Comparison of ENCODE assay signal across 1 cellular context in the genomic region with DNA sequence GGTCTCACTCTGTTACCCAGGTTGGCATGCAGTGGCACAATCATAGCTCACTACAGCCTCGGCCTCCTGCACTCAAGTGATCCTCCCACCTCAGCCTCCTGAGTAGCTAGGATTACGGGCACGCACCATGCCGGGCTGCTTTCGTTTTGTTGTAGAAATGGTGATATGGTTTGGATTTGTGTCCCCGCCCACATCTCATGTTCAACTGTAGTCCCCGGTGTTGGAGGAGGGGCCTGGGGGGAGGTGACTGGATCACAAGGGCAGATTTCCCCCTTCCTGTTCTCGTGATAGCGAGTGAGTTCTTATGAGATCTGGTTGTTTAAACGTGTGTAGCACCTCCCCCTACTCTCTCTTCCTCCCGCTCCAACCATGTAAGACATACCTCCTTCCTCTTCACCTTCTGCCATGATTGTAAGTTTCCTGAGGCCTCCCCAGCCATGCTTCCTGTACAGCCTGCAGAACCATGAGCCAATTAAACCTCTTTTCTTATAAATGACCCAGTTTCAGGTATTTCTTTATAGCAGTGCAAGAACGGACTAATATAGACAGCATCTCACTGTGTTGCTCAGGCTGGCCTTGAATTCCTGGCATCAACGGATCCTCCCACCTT.
A peak's percentile ranks its signal among the peaks of the same experiment; 100 is the strongest.
TF ChIP-seq lines count a peak whose summit lies in the region.

No MANE protein-coding gene starts in this region.

TF ChIP-seq in K562, 482 proteins besides CTCF, POLR2A, EP300 and RAD21 (continued from another document and continues in another):
- TF ChIP-seq, protein P1, sequence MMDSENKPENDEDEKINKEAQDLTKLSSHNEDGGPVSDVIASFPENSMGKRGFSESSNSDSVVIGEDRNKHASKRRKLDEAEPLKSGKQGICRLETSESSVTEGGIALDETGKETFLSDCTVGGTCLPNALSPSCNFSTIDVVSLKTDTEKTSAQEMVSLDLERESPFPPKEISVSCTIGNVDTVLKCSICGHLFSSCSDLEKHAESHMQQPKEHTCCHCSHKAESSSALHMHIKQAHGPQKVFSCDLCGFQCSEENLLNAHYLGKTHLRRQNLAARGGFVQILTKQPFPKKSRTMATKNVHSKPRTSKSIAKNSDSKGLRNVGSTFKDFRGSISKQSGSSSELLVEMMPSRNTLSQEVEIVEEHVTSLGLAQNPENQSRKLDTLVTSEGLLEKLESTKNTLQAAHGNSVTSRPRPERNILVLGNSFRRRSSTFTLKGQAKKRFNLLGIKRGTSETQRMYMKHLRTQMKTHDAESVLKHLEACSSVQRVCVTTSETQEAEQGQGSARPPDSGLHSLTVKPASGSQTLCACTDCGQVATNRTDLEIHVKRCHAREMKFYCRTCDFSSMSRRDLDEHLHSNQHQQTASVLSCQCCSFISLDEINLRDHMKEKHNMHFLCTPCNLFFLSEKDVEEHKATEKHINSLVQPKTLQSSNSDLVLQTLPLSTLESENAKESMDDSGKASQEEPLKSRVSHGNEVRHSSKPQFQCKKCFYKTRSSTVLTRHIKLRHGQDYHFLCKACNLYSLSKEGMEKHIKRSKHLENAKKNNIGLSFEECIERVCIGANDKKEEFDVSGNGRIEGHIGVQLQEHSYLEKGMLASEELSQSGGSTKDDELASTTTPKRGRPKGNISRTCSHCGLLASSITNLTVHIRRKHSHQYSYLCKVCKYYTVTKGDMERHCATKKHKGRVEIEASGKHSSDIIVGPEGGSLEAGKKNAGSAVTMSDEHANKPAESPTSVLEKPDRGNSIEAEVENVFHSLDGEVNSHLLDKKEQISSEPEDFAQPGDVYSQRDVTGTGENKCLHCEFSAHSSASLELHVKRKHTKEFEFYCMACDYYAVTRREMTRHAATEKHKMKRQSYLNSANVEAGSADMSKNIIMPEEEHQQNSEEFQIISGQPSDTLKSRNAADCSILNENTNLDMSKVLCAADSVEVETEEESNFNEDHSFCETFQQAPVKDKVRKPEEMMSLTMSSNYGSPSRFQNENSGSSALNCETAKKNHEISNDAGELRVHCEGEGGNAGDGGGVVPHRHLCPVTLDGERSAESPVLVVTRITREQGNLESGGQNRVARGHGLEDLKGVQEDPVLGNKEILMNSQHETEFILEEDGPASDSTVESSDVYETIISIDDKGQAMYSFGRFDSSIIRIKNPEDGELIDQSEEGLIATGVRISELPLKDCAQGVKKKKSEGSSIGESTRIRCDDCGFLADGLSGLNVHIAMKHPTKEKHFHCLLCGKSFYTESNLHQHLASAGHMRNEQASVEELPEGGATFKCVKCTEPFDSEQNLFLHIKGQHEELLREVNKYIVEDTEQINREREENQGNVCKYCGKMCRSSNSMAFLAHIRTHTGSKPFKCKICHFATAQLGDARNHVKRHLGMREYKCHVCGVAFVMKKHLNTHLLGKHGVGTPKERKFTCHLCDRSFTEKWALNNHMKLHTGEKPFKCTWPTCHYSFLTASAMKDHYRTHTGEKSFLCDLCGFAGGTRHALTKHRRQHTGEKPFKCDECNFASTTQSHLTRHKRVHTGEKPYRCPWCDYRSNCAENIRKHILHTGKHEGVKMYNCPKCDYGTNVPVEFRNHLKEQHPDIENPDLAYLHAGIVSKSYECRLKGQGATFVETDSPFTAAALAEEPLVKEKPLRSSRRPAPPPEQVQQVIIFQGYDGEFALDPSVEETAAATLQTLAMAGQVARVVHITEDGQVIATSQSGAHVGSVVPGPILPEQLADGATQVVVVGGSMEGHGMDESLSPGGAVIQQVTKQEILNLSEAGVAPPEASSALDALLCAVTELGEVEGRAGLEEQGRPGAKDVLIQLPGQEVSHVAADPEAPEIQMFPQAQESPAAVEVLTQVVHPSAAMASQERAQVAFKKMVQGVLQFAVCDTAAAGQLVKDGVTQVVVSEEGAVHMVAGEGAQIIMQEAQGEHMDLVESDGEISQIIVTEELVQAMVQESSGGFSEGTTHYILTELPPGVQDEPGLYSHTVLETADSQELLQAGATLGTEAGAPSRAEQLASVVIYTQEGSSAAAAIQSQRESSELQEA (IDR thresholded peaks at IDR 0.05; ENCODE audit: low read depth) = no peak
- TF ChIP-seq GATAD2A (IDR thresholded peaks at IDR 0.05) (no peak), SIN3B (IDR thresholded peaks at IDR 0.05; ENCODE audit: low read depth) (no peak), NFIC (IDR thresholded peaks at IDR 0.05) (no peak), HNRNPLL (IDR thresholded peaks at IDR 0.05; ENCODE audit: low read depth, low read length, poor library complexity, severe bottlenecking) (no peak), RCOR1 (IDR thresholded peaks at IDR 0.05; ENCODE audit: borderline replicate concordance in 1 of 2, low read depth in 2 of 2, low read length in 2 of 2) (0 out of 4 replicates have a peak, but pooled peaks of 1 of the 2 experiments have one; percentile 11), ETV1 (tag; conservative IDR thresholded peaks at IDR 0.05; ENCODE audit: low read depth) (peak; percentile 59), CBX1 (IDR thresholded peaks at IDR 0.05; ENCODE audit: low read depth) (no peak), HEY1 (CRISPR knock-in tag; IDR thresholded peaks at IDR 0.05; ENCODE audit: borderline replicate concordance) (no peak), TCF7L2 (IDR thresholded peaks at IDR 0.05; ENCODE audit: low read depth, low read length) (no peak), PTTG1 (tag; IDR thresholded peaks at IDR 0.05; ENCODE audit: low read depth) (no peak), ETS2 (tag; IDR thresholded peaks at IDR 0.05; ENCODE audit: borderline replicate concordance, poor library complexity, severe bottlenecking) (no peak), ZNF212 (CRISPR knock-in tag; IDR thresholded peaks at IDR 0.05) (no peak), GTF2F1 (IDR thresholded peaks at IDR 0.05; ENCODE audit: low read depth, low read length) (no peak), GTF2E2 (tag; IDR thresholded peaks at IDR 0.05) (no peak), GATAD2B (IDR thresholded peaks at IDR 0.05; ENCODE audit: borderline replicate concordance) (no peak), ZFP1 (CRISPR knock-in tag; IDR thresholded peaks at IDR 0.05) (no peak), FOXJ2 (tag; IDR thresholded peaks at IDR 0.05) (no peak), JUNB (CRISPR knock-in tag; conservative IDR thresholded peaks at IDR 0.05) (no peak), BMI1 (IDR thresholded peaks at IDR 0.05; ENCODE audit: low read length) (no peak), PHF8 (IDR thresholded peaks at IDR 0.05; ENCODE audit: borderline replicate concordance, low read length) (peak; percentile 40; the same call in 1 of the 2 replicates), RBFOX2 (IDR thresholded peaks at IDR 0.05; ENCODE audit: low read depth, low read length) (peak; percentile 69), WHSC1 (IDR thresholded peaks at IDR 0.05; ENCODE audit: low read length) (no peak), EZH2 (IDR thresholded peaks at IDR 0.05; ENCODE audit: borderline replicate concordance, low read depth, low read length) (no peak), KAT7 (CRISPR knock-in tag; IDR thresholded peaks at IDR 0.05; ENCODE audit: borderline replicate concordance) (no peak)
- TF ChIP-seq, protein P2, sequence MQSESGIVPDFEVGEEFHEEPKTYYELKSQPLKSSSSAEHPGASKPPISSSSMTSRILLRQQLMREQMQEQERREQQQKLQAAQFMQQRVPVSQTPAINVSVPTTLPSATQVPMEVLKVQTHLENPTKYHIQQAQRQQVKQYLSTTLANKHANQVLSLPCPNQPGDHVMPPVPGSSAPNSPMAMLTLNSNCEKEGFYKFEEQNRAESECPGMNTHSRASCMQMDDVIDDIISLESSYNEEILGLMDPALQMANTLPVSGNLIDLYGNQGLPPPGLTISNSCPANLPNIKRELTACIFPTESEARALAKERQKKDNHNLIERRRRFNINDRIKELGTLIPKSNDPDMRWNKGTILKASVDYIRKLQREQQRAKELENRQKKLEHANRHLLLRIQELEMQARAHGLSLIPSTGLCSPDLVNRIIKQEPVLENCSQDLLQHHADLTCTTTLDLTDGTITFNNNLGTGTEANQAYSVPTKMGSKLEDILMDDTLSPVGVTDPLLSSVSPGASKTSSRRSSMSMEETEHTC (IDR thresholded peaks at IDR 0.05) = peak; percentile 70
- TF ChIP-seq, protein P3, sequence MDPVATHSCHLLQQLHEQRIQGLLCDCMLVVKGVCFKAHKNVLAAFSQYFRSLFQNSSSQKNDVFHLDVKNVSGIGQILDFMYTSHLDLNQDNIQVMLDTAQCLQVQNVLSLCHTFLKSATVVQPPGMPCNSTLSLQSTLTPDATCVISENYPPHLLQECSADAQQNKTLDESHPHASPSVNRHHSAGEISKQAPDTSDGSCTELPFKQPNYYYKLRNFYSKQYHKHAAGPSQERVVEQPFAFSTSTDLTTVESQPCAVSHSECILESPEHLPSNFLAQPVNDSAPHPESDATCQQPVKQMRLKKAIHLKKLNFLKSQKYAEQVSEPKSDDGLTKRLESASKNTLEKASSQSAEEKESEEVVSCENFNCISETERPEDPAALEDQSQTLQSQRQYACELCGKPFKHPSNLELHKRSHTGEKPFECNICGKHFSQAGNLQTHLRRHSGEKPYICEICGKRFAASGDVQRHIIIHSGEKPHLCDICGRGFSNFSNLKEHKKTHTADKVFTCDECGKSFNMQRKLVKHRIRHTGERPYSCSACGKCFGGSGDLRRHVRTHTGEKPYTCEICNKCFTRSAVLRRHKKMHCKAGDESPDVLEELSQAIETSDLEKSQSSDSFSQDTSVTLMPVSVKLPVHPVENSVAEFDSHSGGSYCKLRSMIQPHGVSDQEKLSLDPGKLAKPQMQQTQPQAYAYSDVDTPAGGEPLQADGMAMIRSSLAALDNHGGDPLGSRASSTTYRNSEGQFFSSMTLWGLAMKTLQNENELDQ (CRISPR knock-in tag; IDR thresholded peaks at IDR 0.05; ENCODE audit: borderline replicate concordance) = no peak
- TF ChIP-seq, protein P4, sequence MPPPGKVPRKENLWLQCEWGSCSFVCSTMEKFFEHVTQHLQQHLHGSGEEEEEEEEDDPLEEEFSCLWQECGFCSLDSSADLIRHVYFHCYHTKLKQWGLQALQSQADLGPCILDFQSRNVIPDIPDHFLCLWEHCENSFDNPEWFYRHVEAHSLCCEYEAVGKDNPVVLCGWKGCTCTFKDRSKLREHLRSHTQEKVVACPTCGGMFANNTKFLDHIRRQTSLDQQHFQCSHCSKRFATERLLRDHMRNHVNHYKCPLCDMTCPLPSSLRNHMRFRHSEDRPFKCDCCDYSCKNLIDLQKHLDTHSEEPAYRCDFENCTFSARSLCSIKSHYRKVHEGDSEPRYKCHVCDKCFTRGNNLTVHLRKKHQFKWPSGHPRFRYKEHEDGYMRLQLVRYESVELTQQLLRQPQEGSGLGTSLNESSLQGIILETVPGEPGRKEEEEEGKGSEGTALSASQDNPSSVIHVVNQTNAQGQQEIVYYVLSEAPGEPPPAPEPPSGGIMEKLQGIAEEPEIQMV (tag; conservative IDR thresholded peaks at IDR 0.05; ENCODE audit: low read depth) = no peak
- TF ChIP-seq, protein P5, sequence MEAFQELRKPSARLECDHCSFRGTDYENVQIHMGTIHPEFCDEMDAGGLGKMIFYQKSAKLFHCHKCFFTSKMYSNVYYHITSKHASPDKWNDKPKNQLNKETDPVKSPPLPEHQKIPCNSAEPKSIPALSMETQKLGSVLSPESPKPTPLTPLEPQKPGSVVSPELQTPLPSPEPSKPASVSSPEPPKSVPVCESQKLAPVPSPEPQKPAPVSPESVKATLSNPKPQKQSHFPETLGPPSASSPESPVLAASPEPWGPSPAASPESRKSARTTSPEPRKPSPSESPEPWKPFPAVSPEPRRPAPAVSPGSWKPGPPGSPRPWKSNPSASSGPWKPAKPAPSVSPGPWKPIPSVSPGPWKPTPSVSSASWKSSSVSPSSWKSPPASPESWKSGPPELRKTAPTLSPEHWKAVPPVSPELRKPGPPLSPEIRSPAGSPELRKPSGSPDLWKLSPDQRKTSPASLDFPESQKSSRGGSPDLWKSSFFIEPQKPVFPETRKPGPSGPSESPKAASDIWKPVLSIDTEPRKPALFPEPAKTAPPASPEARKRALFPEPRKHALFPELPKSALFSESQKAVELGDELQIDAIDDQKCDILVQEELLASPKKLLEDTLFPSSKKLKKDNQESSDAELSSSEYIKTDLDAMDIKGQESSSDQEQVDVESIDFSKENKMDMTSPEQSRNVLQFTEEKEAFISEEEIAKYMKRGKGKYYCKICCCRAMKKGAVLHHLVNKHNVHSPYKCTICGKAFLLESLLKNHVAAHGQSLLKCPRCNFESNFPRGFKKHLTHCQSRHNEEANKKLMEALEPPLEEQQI (IDR thresholded peaks at IDR 0.05) = no peak
- TF ChIP-seq, protein P6, sequence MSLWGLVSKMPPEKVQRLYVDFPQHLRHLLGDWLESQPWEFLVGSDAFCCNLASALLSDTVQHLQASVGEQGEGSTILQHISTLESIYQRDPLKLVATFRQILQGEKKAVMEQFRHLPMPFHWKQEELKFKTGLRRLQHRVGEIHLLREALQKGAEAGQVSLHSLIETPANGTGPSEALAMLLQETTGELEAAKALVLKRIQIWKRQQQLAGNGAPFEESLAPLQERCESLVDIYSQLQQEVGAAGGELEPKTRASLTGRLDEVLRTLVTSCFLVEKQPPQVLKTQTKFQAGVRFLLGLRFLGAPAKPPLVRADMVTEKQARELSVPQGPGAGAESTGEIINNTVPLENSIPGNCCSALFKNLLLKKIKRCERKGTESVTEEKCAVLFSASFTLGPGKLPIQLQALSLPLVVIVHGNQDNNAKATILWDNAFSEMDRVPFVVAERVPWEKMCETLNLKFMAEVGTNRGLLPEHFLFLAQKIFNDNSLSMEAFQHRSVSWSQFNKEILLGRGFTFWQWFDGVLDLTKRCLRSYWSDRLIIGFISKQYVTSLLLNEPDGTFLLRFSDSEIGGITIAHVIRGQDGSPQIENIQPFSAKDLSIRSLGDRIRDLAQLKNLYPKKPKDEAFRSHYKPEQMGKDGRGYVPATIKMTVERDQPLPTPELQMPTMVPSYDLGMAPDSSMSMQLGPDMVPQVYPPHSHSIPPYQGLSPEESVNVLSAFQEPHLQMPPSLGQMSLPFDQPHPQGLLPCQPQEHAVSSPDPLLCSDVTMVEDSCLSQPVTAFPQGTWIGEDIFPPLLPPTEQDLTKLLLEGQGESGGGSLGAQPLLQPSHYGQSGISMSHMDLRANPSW (CRISPR knock-in tag; IDR thresholded peaks at IDR 0.05) = no peak
- TF ChIP-seq, protein P7, sequence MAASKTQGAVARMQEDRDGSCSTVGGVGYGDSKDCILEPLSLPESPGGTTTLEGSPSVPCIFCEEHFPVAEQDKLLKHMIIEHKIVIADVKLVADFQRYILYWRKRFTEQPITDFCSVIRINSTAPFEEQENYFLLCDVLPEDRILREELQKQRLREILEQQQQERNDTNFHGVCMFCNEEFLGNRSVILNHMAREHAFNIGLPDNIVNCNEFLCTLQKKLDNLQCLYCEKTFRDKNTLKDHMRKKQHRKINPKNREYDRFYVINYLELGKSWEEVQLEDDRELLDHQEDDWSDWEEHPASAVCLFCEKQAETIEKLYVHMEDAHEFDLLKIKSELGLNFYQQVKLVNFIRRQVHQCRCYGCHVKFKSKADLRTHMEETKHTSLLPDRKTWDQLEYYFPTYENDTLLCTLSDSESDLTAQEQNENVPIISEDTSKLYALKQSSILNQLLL (CRISPR knock-in tag; IDR thresholded peaks at IDR 0.05; ENCODE audit: borderline replicate concordance) = no peak
- TF ChIP-seq, protein P8, sequence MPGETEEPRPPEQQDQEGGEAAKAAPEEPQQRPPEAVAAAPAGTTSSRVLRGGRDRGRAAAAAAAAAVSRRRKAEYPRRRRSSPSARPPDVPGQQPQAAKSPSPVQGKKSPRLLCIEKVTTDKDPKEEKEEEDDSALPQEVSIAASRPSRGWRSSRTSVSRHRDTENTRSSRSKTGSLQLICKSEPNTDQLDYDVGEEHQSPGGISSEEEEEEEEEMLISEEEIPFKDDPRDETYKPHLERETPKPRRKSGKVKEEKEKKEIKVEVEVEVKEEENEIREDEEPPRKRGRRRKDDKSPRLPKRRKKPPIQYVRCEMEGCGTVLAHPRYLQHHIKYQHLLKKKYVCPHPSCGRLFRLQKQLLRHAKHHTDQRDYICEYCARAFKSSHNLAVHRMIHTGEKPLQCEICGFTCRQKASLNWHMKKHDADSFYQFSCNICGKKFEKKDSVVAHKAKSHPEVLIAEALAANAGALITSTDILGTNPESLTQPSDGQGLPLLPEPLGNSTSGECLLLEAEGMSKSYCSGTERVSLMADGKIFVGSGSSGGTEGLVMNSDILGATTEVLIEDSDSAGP (CRISPR knock-in tag; IDR thresholded peaks at IDR 0.05) = no peak
